16 cellular contexts compared by ENCODE assay signal in genomic region chr16:80285089-80285488, GRCh38.
A peak's percentile ranks its signal among the peaks of the same experiment; 100 is the strongest.
DNase-seq lines count a peak whose midpoint lies in the region; ATAC-seq and TF ChIP-seq lines count a peak whose summit lies in the region.
"Had no signal": no experiment of that assay in that cellular context is flagged by ENCODE, and none has a peak within 500 bp of the region (broad histone marks: within the 10 kb centered on the region; RNA-seq: fewer than 3 reads in every experiment).

No MANE protein-coding gene starts in this region.

- peaks cover 13% of the 10 kb centered on the region for H3K27me3 Mint-ChIP-seq in activated CD4-positive, alpha-beta memory T cell treated with anti-CD3 and anti-CD28 coated beads, Interleukin-2, amount 10 ng/mL, durations not matched to agents 7 days and 5 days

- H3K36me3 ChIP-seq in IMR-90 (ENCODE audit: control insufficient read depth, insufficient read depth, low read length) (no peaks in the 10 kb centered on the region), brain microvascular endothelial cell (replicated peaks) (no peaks in the 10 kb centered on the region)
- H3K36me3 ChIP-seq: BLaER1 treated with 17β-estradiol and CSF1 and Interleukin-3, amounts not matched to agents 10 nM and 100 nM; ovary had no signal

- H4K91ac ChIP-seq in IMR-90 (ENCODE audit: insufficient read depth, low read depth, low read length) = no peak overlapping the region

- H3K9ac ChIP-seq in IMR-90 (ENCODE audit: low read depth, low read length) = no peak overlapping the region
- H3K9ac ChIP-seq: BLaER1 treated with 17β-estradiol and CSF1 and Interleukin-3, amounts not matched to agents 10 nM and 100 nM had no signal

- peak overlapping the region; percentile 74 for H2BK5ac ChIP-seq in IMR-90 (ENCODE audit: low read depth, low read length, poor library complexity, severe bottlenecking)

- intact Hi-C loops in IMR-90 (cut with micrococcal nuclease) = no loop called here

- H3K4me1 ChIP-seq in IMR-90 (ENCODE audit: control insufficient read depth, insufficient read depth, low read length) = peaks cover 5% of the 10 kb centered on the region; the same call in 1 of the 2 replicates
- H3K4me1 ChIP-seq: BLaER1 treated with 17β-estradiol and CSF1 and Interleukin-3, amounts not matched to agents 10 nM and 100 nM had no signal

- H3K27me3 ChIP-seq in IMR-90 (ENCODE audit: control insufficient read depth, insufficient read depth, low read length) = no peaks in the 10 kb centered on the region
- H3K27me3 ChIP-seq in brain microvascular endothelial cell (replicated peaks) = no peaks in the 10 kb centered on the region
- H3K27me3 ChIP-seq: BLaER1 treated with 17β-estradiol and CSF1 and Interleukin-3, amounts not matched to agents 10 nM and 100 nM; ovary had no signal

- H2BK15ac ChIP-seq in IMR-90 (ENCODE audit: low read depth, low read length) = no peak overlapping the region; the same call in 2 of the 3 replicates

- no peaks in the 10 kb centered on the region for H3K9me3 Mint-ChIP-seq in activated CD4-positive, alpha-beta memory T cell treated with anti-CD3 and anti-CD28 coated beads, Interleukin-2, amount 10 ng/mL, durations not matched to agents 7 days and 5 days

- no peak for TF ChIP-seq CTCF in IMR-90 (conservative IDR thresholded peaks at IDR 0.05; ENCODE audit: low read depth, low read length)
- no peak for TF ChIP-seq CTCF in brain microvascular endothelial cell (IDR thresholded peaks at IDR 0.05; ENCODE audit: low read depth, low read length, missing control alignments)

- DNase-seq in AG08395 (ENCODE audit: low spot score) (peak; percentile 82), IMR-90 (peak; percentile 89), brain microvascular endothelial cell (peak; percentile 64), kidney glomerular epithelial cell (lab: John Stamatoyannopoulos, UW) (peak; percentile 86), SKM-1 treated with dmso at 0.1 percent for 144 hours (lab: John Stamatoyannopoulos, UW; ENCODE audit: unreplicated experiment) (no peak)
- DNase-seq in central memory CD4-positive, alpha-beta T cell = no peak
- DNase-seq in activated CD4-positive, alpha-beta memory T cell treated with anti-CD3 and anti-CD28 coated beads, Interleukin-2, amount 10 ng/mL, durations not matched to agents 7 days and 5 days = no peak
- DNase-seq: activated gamma-delta T cell, DMS79, KG1, mesendoderm, NCI-H1930, ovary had no signal

- H3K9me1 ChIP-seq in IMR-90 (ENCODE audit: insufficient read depth, low read length) = 0 out of 2 replicates have a peak, but pooled peaks cover 5% of the 10 kb centered on the region

- no peak overlapping the region for H3K14ac ChIP-seq in IMR-90 (replicated peaks; ENCODE audit: low read depth, low read length)

- no CpG with 5 or more reads among the region's 2 CpGs for WGBS in IMR-90 (ENCODE audit: extremely low coverage in 2 of 2, insufficient read length in 1 of 2), 2 experiments

- H3K4me1 Mint-ChIP-seq in activated CD4-positive, alpha-beta memory T cell treated with anti-CD3 and anti-CD28 coated beads, Interleukin-2, amount 10 ng/mL, durations not matched to agents 7 days and 5 days = no peaks in the 10 kb centered on the region

- no peak overlapping the region for H3K23ac ChIP-seq in IMR-90 (ENCODE audit: low read depth, low read length)

- no peak overlapping the region for H2AFZ ChIP-seq in IMR-90 (replicated peaks; ENCODE audit: low read length, poor library complexity)

- H2AK5ac ChIP-seq in IMR-90 (ENCODE audit: low read depth, low read length) = no peak overlapping the region

- no peaks in the 10 kb centered on the region for H3K36me3 Mint-ChIP-seq in activated CD4-positive, alpha-beta memory T cell treated with anti-CD3 and anti-CD28 coated beads, Interleukin-2, amount 10 ng/mL, durations not matched to agents 7 days and 5 days (ENCODE audit: low read depth)

- no peak overlapping the region for H2AK9ac ChIP-seq in IMR-90 (replicated peaks; ENCODE audit: low read depth, low read length, poor library complexity)

- POLR2A ChIA-PET in IMR-90 (lab: Charles Lee; ENCODE audit: unreplicated experiment) = no interaction called here
- POLR2A ChIA-PET in activated CD4-positive, alpha-beta memory T cell treated with anti-CD3 and anti-CD28 coated beads, Interleukin-2, amount 10 ng/mL, durations not matched to agents 7 days and 5 days (lab: Charles Lee) = no interaction called here

- peak overlapping the region; percentile 24 to 27; a peak in 2 of 4 replicates for H4K8ac ChIP-seq in IMR-90 (ENCODE audit: low read depth in 2 of 2, low read length in 2 of 2)

- no peaks in the 10 kb centered on the region for H3K79me1 ChIP-seq in IMR-90 (ENCODE audit: low read depth in 1 of 2, low read length in 2 of 2)

- H3K56ac ChIP-seq in IMR-90 (ENCODE audit: extremely low read depth, insufficient read depth, low read length) = 0 out of 2 replicates have a peak overlapping the region, but pooled peaks have one; percentile 13

- no peak overlapping the region for H3K27ac Mint-ChIP-seq in activated CD4-positive, alpha-beta memory T cell treated with anti-CD3 and anti-CD28 coated beads, Interleukin-2, amount 10 ng/mL, durations not matched to agents 7 days and 5 days

- TF ChIP-seq POLR2A in IMR-90 (IDR thresholded peaks at IDR 0.05; ENCODE audit: low read depth, low read length) = no peak

- dilution Hi-C loops in IMR-90 (cut with HindIII; ENCODE audit: low sequenced_read_pairs, unreplicated experiment) = no loop called here

- BruUV-seq in IMR-90 (replicated peaks; lab: Mats Ljungman, UMichigan) = no TSS peak

- peak; percentile 79 for ATAC-seq in IMR-90 (ENCODE audit: low read depth)
- ATAC-seq in HG02884 (IDR thresholded peaks at IDR 0.05; ENCODE audit: unreplicated experiment) = no peak
- ATAC-seq: Right ventricle myocardium inferior had no signal

- no peak overlapping the region for H3K4me2 ChIP-seq in IMR-90 (ENCODE audit: low read depth, low read length)
- H3K4me2 ChIP-seq: BLaER1 treated with 17β-estradiol and CSF1 and Interleukin-3, amounts not matched to agents 10 nM and 100 nM had no signal

- H4K20me1 ChIP-seq in IMR-90 (ENCODE audit: insufficient read depth, low read length) = no peaks in the 10 kb centered on the region
- H4K20me1 ChIP-seq: BLaER1 treated with 17β-estradiol and CSF1 and Interleukin-3, amounts not matched to agents 10 nM and 100 nM had no signal

- H3K27ac ChIP-seq in IMR-90 (ENCODE audit: insufficient read depth, low read length) = no peak overlapping the region
- H3K27ac ChIP-seq in brain microvascular endothelial cell = no peak overlapping the region
- H3K27ac ChIP-seq: BLaER1 treated with 17β-estradiol and CSF1 and Interleukin-3, amounts not matched to agents 10 nM and 100 nM; ovary had no signal

- no peak for TF ChIP-seq RAD21 in IMR-90 (IDR thresholded peaks at IDR 0.05; ENCODE audit: low read length)

- H2BK120ac ChIP-seq in IMR-90 (ENCODE audit: low read depth, low read length) = peak overlapping the region; percentile 72; the same call in 1 of the 2 replicates

- H3K4ac ChIP-seq in IMR-90 (ENCODE audit: low read depth, low read length) = peak overlapping the region; percentile 31; the same call in 1 of the 2 replicates

- CTCF ChIA-PET in IMR-90 (lab: Yijun Ruan, JAX) = no interaction called here
- CTCF ChIA-PET in activated CD4-positive, alpha-beta memory T cell treated with anti-CD3 and anti-CD28 coated beads, Interleukin-2, amount 10 ng/mL, durations not matched to agents 7 days and 5 days (lab: Charles Lee) = no interaction called here

- no peak overlapping the region for H2BK20ac ChIP-seq in IMR-90 (ENCODE audit: low read depth, low read length)

- H3K18ac ChIP-seq in IMR-90 (ENCODE audit: low read depth, low read length) = peak overlapping the region; percentile 51; the same call in 1 of the 2 replicates

- H4K5ac ChIP-seq in IMR-90 (ENCODE audit: low read depth, low read length) = no peak overlapping the region

- no peak overlapping the region for H3K4me3 Mint-ChIP-seq in activated CD4-positive, alpha-beta memory T cell treated with anti-CD3 and anti-CD28 coated beads, Interleukin-2, amount 10 ng/mL, durations not matched to agents 7 days and 5 days

- in situ Hi-C loops in IMR-90 (cut with MboI; ENCODE audit: low sequenced_read_pairs) (no loop called here), brain microvascular endothelial cell (cut with HindIII; ENCODE audit: low pct_ligation_motif_present, low sequenced_read_pairs) (no loop called here)

- H3K4me3 ChIP-seq in IMR-90 (ENCODE audit: insufficient read depth, low read depth, low read length) (no peak overlapping the region), brain microvascular endothelial cell (ENCODE audit: low read depth, low read length) (no peak overlapping the region)
- H3K4me3 ChIP-seq: BLaER1 treated with 17β-estradiol and CSF1 and Interleukin-3, amounts not matched to agents 10 nM and 100 nM; ovary had no signal

- no peaks in the 10 kb centered on the region for H3K9me3 ChIP-seq in IMR-90 (ENCODE audit: control insufficient read depth, insufficient read depth, low read length)
- H3K9me3 ChIP-seq: BLaER1 treated with 17β-estradiol and CSF1 and Interleukin-3, amounts not matched to agents 10 nM and 100 nM; ovary had no signal

TF ChIP-seq in IMR-90, 13 proteins besides CTCF, POLR2A, EP300 and RAD21:
- peak; percentile 59 for TF ChIP-seq BHLHE40 (IDR thresholded peaks at IDR 0.05; ENCODE audit: low read depth, low read length)
- no peak for TF ChIP-seq MAFK (IDR thresholded peaks at IDR 0.05; ENCODE audit: low read depth, low read length)
- no peak for TF ChIP-seq USF2 (IDR thresholded peaks at IDR 0.05; ENCODE audit: low read depth, low read length)
- TF ChIP-seq FOS (IDR thresholded peaks at IDR 0.05; ENCODE audit: low read depth, low read length) = peak; percentile 74

Comparison
In these comparisons a context has a peak if more than half of its experiments do, and no peak if none do; other contexts are left out.
1. DNase-seq: peak in AG08395 (single experiment), IMR-90 (single experiment), brain microvascular endothelial cell (single experiment) and kidney glomerular epithelial cell (single experiment); none in central memory CD4-positive, alpha-beta T cell (single experiment), SKM-1 treated with dmso at 0.1 percent for 144 hours (single experiment) and activated CD4-positive, alpha-beta memory T cell treated with anti-CD3 and anti-CD28 coated beads, Interleukin-2, amount 10 ng/mL, durations not matched to agents 7 days and 5 days (single experiment).